10 cellular contexts compared by ENCODE assay signal in genomic region chr1:234863596-234863995, GRCh38.
DNase-seq lines count a peak whose midpoint lies in the region; ATAC-seq, FAIRE-seq and TF ChIP-seq lines count a peak whose summit lies in the region.
"Had no signal": no experiment of that assay in that cellular context is flagged by ENCODE, and none has a peak within 500 bp of the region (broad histone marks: within the 10 kb centered on the region; RNA-seq: fewer than 3 reads in every experiment).

No MANE protein-coding gene starts in this region.

- in situ Hi-C loops in Caki2 (cut with HindIII; ENCODE audit: low pct_unique_long_range_greater_than_20kb, low sequenced_read_pairs) = no loop called here

- WGBS in heart left ventricle, 4 donors = 74 to 80% (median 76%) methylated on average over 6 of the region's 6 CpGs

- H3K4me1 Mint-ChIP-seq in astrocyte (ENCODE audit: low read depth, unreplicated experiment) = peaks cover 26% of the 10 kb centered on the region

- H3K4me2 ChIP-seq in astrocyte (ENCODE audit: low read length) = peak overlapping the region; percentile 60

- H3K27ac ChIP-seq in astrocyte (ENCODE audit: low read depth, low read length) (no peak overlapping the region), heart left ventricle (peak overlapping the region; percentile 63 to 82 (median 77)), skeletal muscle tissue (ENCODE audit: low read depth, low read length) (peak overlapping the region; percentile 67)

- TF ChIP-seq CTCF in astrocyte (IDR thresholded peaks at IDR 0.05; ENCODE audit: insufficient read depth, low read depth, low read length) (no peak), heart left ventricle (IDR thresholded peaks at IDR 0.05) (no peak), mucosa of descending colon (IDR thresholded peaks at IDR 0.05) (no peak)

- no peaks in the 10 kb centered on the region for H3K27me3 ChIP-seq in astrocyte (ENCODE audit: insufficient read depth, low read length)
- H3K27me3 ChIP-seq in heart left ventricle = no peaks in the 10 kb centered on the region
- no peaks in the 10 kb centered on the region for H3K27me3 ChIP-seq in skeletal muscle tissue (ENCODE audit: control insufficient read depth in 3 of 3, insufficient read depth in 3 of 3, low read length in 3 of 3)

- ATAC-seq in heart left ventricle = peak; percentile 43 to 66 (median 47)
- no peak for ATAC-seq in GM18511 (IDR thresholded peaks at IDR 0.05; ENCODE audit: unreplicated experiment)
- no peak for ATAC-seq in mucosa of descending colon
- ATAC-seq in HG03196 (IDR thresholded peaks at IDR 0.05; ENCODE audit: unreplicated experiment) = no peak

- H3K9ac ChIP-seq in astrocyte (ENCODE audit: low read length) (peak overlapping the region; percentile 44), skeletal muscle tissue (ENCODE audit: low read depth in 1 of 3, low read length in 3 of 3) (peak overlapping the region in 1 of 3 donors; percentile 71)

- H3K36me3 Mint-ChIP-seq in astrocyte (ENCODE audit: low read depth, unreplicated experiment) = no peaks in the 10 kb centered on the region

- no peak overlapping the region for H3K4me3 Mint-ChIP-seq in astrocyte (ENCODE audit: unreplicated experiment)
- H3K4me3 Mint-ChIP-seq: stimulated activated naive CD8-positive, alpha-beta T cell treated with anti-CD3 and anti-CD28 coated beads, Interleukin-15, Interleukin-2, amounts not matched to agents 100 ng/mL and 50 ng/mL, for 24 hours had no signal

- H2AFZ ChIP-seq in astrocyte (ENCODE audit: low read depth, low read length) = peak overlapping the region; percentile 12

- FAIRE-seq in astrocyte (lab: Jason Lieb, UNC) = no peak

- no peaks in the 10 kb centered on the region for H3K79me2 ChIP-seq in astrocyte (ENCODE audit: insufficient read depth, low read length)

- H3K4me1 ChIP-seq in astrocyte (ENCODE audit: insufficient read depth, low read length) = peaks cover 29% of the 10 kb centered on the region
- H3K4me1 ChIP-seq in heart left ventricle = peaks cover 0 to 46% (median 33%) of the 10 kb centered on the region in 12 donors
- peaks cover 26 to 39% (median 32%) of the 10 kb centered on the region in 3 donors for H3K4me1 ChIP-seq in skeletal muscle tissue (ENCODE audit: control insufficient read depth in 3 of 3, insufficient read depth in 3 of 3, low read length in 3 of 3)
- peaks cover 34% of the 10 kb centered on the region for H3K4me1 ChIP-seq in mucosa of descending colon (ENCODE audit: low read depth)

- no peaks in the 10 kb centered on the region for H4K20me1 ChIP-seq in astrocyte (ENCODE audit: insufficient read depth, low read length)

- H3K36me3 ChIP-seq in astrocyte (ENCODE audit: insufficient read depth, low read length) (no peaks in the 10 kb centered on the region), heart left ventricle (no peaks in the 10 kb centered on the region), skeletal muscle tissue (ENCODE audit: control insufficient read depth in 3 of 3, insufficient read depth in 3 of 3, low read length in 3 of 3) (no peaks in the 10 kb centered on the region), mucosa of descending colon (ENCODE audit: low read depth) (no peaks in the 10 kb centered on the region)

- intact Hi-C loops in heart left ventricle (cut with DNase I) = loop anchor here in 3 of 10 donors (5.0 to 10.0 kb wide), 4 partner anchors 54 to 251 kb away; partner anchors contain the start of gene IRF2BP2 (in 1 of the 3)
- intact Hi-C loops in mucosa of descending colon (cut with DNase I, micrococcal nuclease) = no loop called here

- TF ChIP-seq POLR2A in heart left ventricle (IDR thresholded peaks at IDR 0.05) = no peak

- H3K9me3 ChIP-seq in astrocyte (ENCODE audit: insufficient read depth, low read depth, low read length) (peaks cover 5% of the 10 kb centered on the region), heart left ventricle (peaks cover 0 to 10% (median 0%) of the 10 kb centered on the region in 12 donors), skeletal muscle tissue (ENCODE audit: control insufficient read depth in 3 of 3, low read length in 3 of 3) (peaks cover 0 to 2% (median 0%) of the 10 kb centered on the region in 3 donors), mucosa of descending colon (no peaks in the 10 kb centered on the region)

- H3K27me3 Mint-ChIP-seq in astrocyte (ENCODE audit: low read depth, unreplicated experiment) = no peaks in the 10 kb centered on the region
- H3K27me3 Mint-ChIP-seq: stimulated activated naive CD8-positive, alpha-beta T cell treated with anti-CD3 and anti-CD28 coated beads, Interleukin-15, Interleukin-2, amounts not matched to agents 100 ng/mL and 50 ng/mL, for 24 hours had no signal

- peak; percentile 42 for DNase-seq in Caki2 (ENCODE audit: low read depth)
- DNase-seq in astrocyte (ENCODE audit: low read depth) = peak; percentile 80
- no peak for DNase-seq in heart left ventricle
- no peak for DNase-seq in mucosa of descending colon
- no peak for DNase-seq in COLO668 (lab: John Stamatoyannopoulos, UW; ENCODE audit: unreplicated experiment)
- DNase-seq: activated T-cell treated with anti-CD3 and anti-CD28 coated beads, Interleukin-2, amount 50 U/mL, for 48 hours had no signal

- H3K9me3 Mint-ChIP-seq in astrocyte (ENCODE audit: unreplicated experiment) = peaks cover 12% of the 10 kb centered on the region

- H3K27ac Mint-ChIP-seq in astrocyte (ENCODE audit: unreplicated experiment) = peak overlapping the region; percentile 10
- H3K27ac Mint-ChIP-seq: stimulated activated naive CD8-positive, alpha-beta T cell treated with anti-CD3 and anti-CD28 coated beads, Interleukin-15, Interleukin-2, amounts not matched to agents 100 ng/mL and 50 ng/mL, for 24 hours had no signal

- H3K4me3 ChIP-seq in astrocyte (ENCODE audit: insufficient read depth, low read depth, low read length) = no peak overlapping the region
- H3K4me3 ChIP-seq in heart left ventricle = peak overlapping the region in 1 of 12 donors; percentile 27
- peak overlapping the region in 2 of 3 donors; percentile 37 to 49 for H3K4me3 ChIP-seq in skeletal muscle tissue (ENCODE audit: low read length in 3 of 3)
- H3K4me3 ChIP-seq in mucosa of descending colon = no peak overlapping the region

Comparison
In these comparisons a context has a peak if more than half of its experiments do, and no peak if none do; other contexts are left out.
1. DNase-seq: peak in Caki2 (single experiment) and astrocyte (single experiment); none in heart left ventricle (0 of 5), mucosa of descending colon (0 of 3) and COLO668 (single experiment).
2. H3K4me3 ChIP-seq: peak in skeletal muscle tissue (2 of 3); none in astrocyte (single experiment) and mucosa of descending colon (single experiment).
3. ATAC-seq: peak in heart left ventricle (4 of 4); none in GM18511 (single experiment), mucosa of descending colon (single experiment) and HG03196 (single experiment).